ENCODE assay signal across 20 cellular contexts in genomic region chr9:97577051-97577450, GRCh38.
"Had no signal": no experiment of that assay in that cellular context is flagged by ENCODE, and none has a peak within 500 bp of the region (broad histone marks: within the 10 kb centered on the region; RNA-seq: fewer than 3 reads in every experiment).

No MANE protein-coding gene starts in this region.

- H3K36me3 ChIP-seq: neutrophil had no signal

- H2AFZ ChIP-seq: parathyroid adenoma had no signal

- H3K9me3 ChIP-seq: neutrophil, upper lobe of left lung had no signal

- DNase-seq: activated CD4-positive, alpha-beta memory T cell treated with anti-CD3 and anti-CD28 coated beads, Interleukin-2, amount 10 ng/mL, durations not matched to agents 7 days and 5 days; activated CD4-positive, alpha-beta T cell treated with anti-CD3 and anti-CD28 coated beads for 36 hours; activated naive CD4-positive, alpha-beta T cell; activated naive CD8-positive, alpha-beta T cell treated with anti-CD3 and anti-CD28 coated beads, Interleukin-2, amount 10 ng/mL, durations not matched to agents 7 days and 5 days; activated T-cell treated with anti-CD3 and anti-CD28 coated beads for 4 hours; cerebellar nuclear complex; effector CD8-positive, alpha-beta T cell; foreskin fibroblast; glutamatergic neuron; natural killer cell; retina; stimulated activated CD4-positive, alpha-beta T cell treated with anti-CD3 and anti-CD28 coated beads, Interleukin-15, amount 100 ng/mL, for 24 hours; stimulated activated CD4-positive, alpha-beta T cell treated with anti-CD3 and anti-CD28 coated beads, Interleukin-4, amount 100 ng/mL, for 1 hour; stimulated activated naive CD8-positive, alpha-beta T cell treated with anti-CD3 and anti-CD28 coated beads, Interleukin-15, Interleukin-2, amounts not matched to agents 100 U/mL and 50 U/mL, for 24 hours; T-helper 17 cell; upper lobe of left lung had no signal

- H3K79me2 ChIP-seq: parathyroid adenoma had no signal

- FAIRE-seq: endothelial cell of umbilical vein had no signal

- H3K27ac ChIP-seq: neutrophil, parathyroid adenoma, skin epidermis, upper lobe of left lung had no signal

- ATAC-seq: activated CD4-positive, alpha-beta T cell treated with anti-CD3 and anti-CD28 coated beads for 36 hours; natural killer cell; stimulated activated naive CD8-positive, alpha-beta T cell treated with anti-CD3 and anti-CD28 coated beads, Interleukin-15, Interleukin-2, amounts not matched to agents 100 U/mL and 50 U/mL, for 24 hours; T-helper 17 cell had no signal

- H3K9ac ChIP-seq: parathyroid adenoma had no signal

- H3K4me1 ChIP-seq: parathyroid adenoma, upper lobe of left lung had no signal

- H3K27me3 ChIP-seq: upper lobe of left lung had no signal

- H3K4me3 ChIP-seq: skin epidermis, upper lobe of left lung had no signal
